8 cellular contexts compared by ENCODE assay signal in the genomic region with DNA sequence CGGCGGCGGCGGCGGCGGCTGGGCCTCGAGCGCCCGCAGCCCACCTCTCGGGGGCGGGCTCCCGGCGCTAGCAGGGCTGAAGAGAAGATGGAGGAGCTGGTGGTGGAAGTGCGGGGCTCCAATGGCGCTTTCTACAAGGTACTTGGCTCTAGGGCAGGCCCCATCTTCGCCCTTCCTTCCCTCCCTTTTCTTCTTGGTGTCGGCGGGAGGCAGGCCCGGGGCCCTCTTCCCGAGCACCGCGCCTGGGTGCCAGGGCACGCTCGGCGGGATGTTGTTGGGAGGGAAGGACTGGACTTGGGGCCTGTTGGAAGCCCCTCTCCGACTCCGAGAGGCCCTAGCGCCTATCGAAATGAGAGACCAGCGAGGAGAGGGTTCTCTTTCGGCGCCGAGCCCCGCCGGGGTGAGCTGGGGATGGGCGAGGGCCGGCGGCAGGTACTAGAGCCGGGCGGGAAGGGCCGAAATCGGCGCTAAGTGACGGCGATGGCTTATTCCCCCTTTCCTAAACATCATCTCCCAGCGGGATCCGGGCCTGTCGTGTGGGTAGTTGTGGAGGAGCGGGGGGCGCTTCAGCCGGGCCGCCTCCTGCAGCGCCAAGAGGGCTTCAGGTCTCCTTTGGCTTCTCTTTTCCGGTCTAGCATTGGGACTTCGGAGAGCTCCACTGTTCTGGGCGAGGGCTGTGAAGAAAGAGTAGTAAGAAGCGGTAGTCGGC. TPM values are rescaled to one million over a fixed set of nuclear protein-coding genes. Genes with fewer than 3 reads are reported as not detected.
DNase-seq lines count a peak whose midpoint lies in the region; ATAC-seq and TF ChIP-seq lines count a peak whose summit lies in the region.

No MANE protein-coding gene starts in this region.

- H4K20me1 ChIP-seq in OCI-LY3 (ENCODE audit: insufficient read depth, low read length), result peaks cover 44% of the 10 kb centered on the region

- peaks cover 59% of the 10 kb centered on the region for H3K4me1 Mint-ChIP-seq in CD4-positive, alpha-beta T cell (ENCODE audit: low read depth)
- peaks cover 13% of the 10 kb centered on the region for H3K4me1 Mint-ChIP-seq in glutamatergic neuron (ENCODE audit: low read depth, unreplicated experiment)

- H3K36me3 ChIP-seq in OCI-LY3 (replicated peaks; ENCODE audit: low read depth, low read length), result no peaks in the 10 kb centered on the region

- POLR2A ChIA-PET in CD4-positive, alpha-beta T cell (lab: Charles Lee), result interaction anchor here (0.6 to 1.6 kb wide), 4 partner anchors 11 to 1628 kb away, joined by 3 to 7 read pairs (median 4); a partner anchor contains a TSS

- H3K4me3 ChIP-seq in OCI-LY3 (ENCODE audit: low read length), result peak overlapping the region; percentile 95

- peak overlapping the region; percentile 85 for H3K27ac ChIP-seq in CD4-positive, alpha-beta T cell (ENCODE audit: low read depth, low read length)
- peak overlapping the region; percentile 86 for H3K27ac ChIP-seq in OCI-LY3 (ENCODE audit: low read length)

- H3K4me2 ChIP-seq in OCI-LY3 (ENCODE audit: low read length), result peak overlapping the region; percentile 66

- no peak overlapping the region for H2AFZ ChIP-seq in OCI-LY3 (ENCODE audit: low read depth, low read length)

- no peaks in the 10 kb centered on the region for H3K9me3 Mint-ChIP-seq in CD4-positive, alpha-beta T cell
- no peaks in the 10 kb centered on the region for H3K9me3 Mint-ChIP-seq in activated naive CD4-positive, alpha-beta T cell treated with anti-CD3 and anti-CD28 coated beads, Interleukin-2, amount 50 U/mL, for 72 hours
- H3K9me3 Mint-ChIP-seq in glutamatergic neuron (ENCODE audit: unreplicated experiment), result peaks cover 2% of the 10 kb centered on the region

- DNase-seq in CD4-positive, alpha-beta T cell, result peak in 8 of 10 experiments; percentile 1 to 43 (median 6)
- DNase-seq in activated naive CD4-positive, alpha-beta T cell treated with anti-CD3 and anti-CD28 coated beads, Interleukin-2, amount 50 U/mL, for 72 hours (ENCODE audit: low spot score in 2 of 2), result peak; percentile 12 to 54
- peak; percentile 33 for DNase-seq in glutamatergic neuron
- peak; percentile 17 for DNase-seq in occipital lobe (lab: John Stamatoyannopoulos, UW)
- no peak for DNase-seq in 8988T

- peak overlapping the region; percentile 88 for H3K27ac Mint-ChIP-seq in CD4-positive, alpha-beta T cell
- H3K27ac Mint-ChIP-seq in activated naive CD4-positive, alpha-beta T cell treated with anti-CD3 and anti-CD28 coated beads, Interleukin-2, amount 50 U/mL, for 72 hours, result peak overlapping the region; percentile 93
- peak overlapping the region; percentile 92 for H3K27ac Mint-ChIP-seq in glutamatergic neuron (ENCODE audit: unreplicated experiment)

- H3K9me3 ChIP-seq in CD4-positive, alpha-beta T cell (ENCODE audit: control insufficient read depth, low read length), result no peaks in the 10 kb centered on the region
- H3K9me3 ChIP-seq in OCI-LY3 (ENCODE audit: insufficient read depth, low read length), result no peaks in the 10 kb centered on the region

- H3K9ac ChIP-seq in OCI-LY3 (ENCODE audit: low read length), result peak overlapping the region; percentile 94

- intact Hi-C loops in CD4-positive, alpha-beta T cell (cut with DNase I, micrococcal nuclease), result loop anchor here in 1 of 2 experiments (10.0 kb wide), 1 partner anchor 1593 kb away; a partner anchor contains a TSS

- CTCF ChIA-PET in CD4-positive, alpha-beta T cell (lab: Charles Lee), result no interaction called here

- peaks cover 5% of the 10 kb centered on the region for H3K36me3 Mint-ChIP-seq in CD4-positive, alpha-beta T cell (ENCODE audit: low read depth)
- peaks cover 0 to 5% of the 10 kb centered on the region in 2 donors for H3K36me3 Mint-ChIP-seq in activated naive CD4-positive, alpha-beta T cell treated with anti-CD3 and anti-CD28 coated beads, Interleukin-2, amount 50 U/mL, for 72 hours
- H3K36me3 Mint-ChIP-seq in glutamatergic neuron (ENCODE audit: unreplicated experiment), result no peaks in the 10 kb centered on the region

- peak overlapping the region; percentile 99 for H3K4me3 Mint-ChIP-seq in CD4-positive, alpha-beta T cell
- peak overlapping the region; percentile 98 for H3K4me3 Mint-ChIP-seq in glutamatergic neuron (ENCODE audit: unreplicated experiment)

- no peaks in the 10 kb centered on the region for H3K27me3 Mint-ChIP-seq in CD4-positive, alpha-beta T cell
- H3K27me3 Mint-ChIP-seq in glutamatergic neuron (ENCODE audit: unreplicated experiment), result peaks cover 2% of the 10 kb centered on the region

- peaks cover 43% of the 10 kb centered on the region for H3K4me1 ChIP-seq in OCI-LY3 (ENCODE audit: low read length)

- ATAC-seq in CD4-positive, alpha-beta T cell (ENCODE audit: poor library complexity), result peak; percentile 45
- ATAC-seq in GM19035 (IDR thresholded peaks at IDR 0.05; ENCODE audit: unreplicated experiment) (peak; percentile 25), HG03135 (IDR thresholded peaks at IDR 0.05; ENCODE audit: unreplicated experiment) (peak; percentile 39)
- peak in 1 of 2 donors; percentile 34 for ATAC-seq in activated naive CD4-positive, alpha-beta T cell treated with anti-CD3 and anti-CD28 coated beads, Interleukin-2, amount 50 U/mL, for 72 hours

- TF ChIP-seq CTCF in CD4-positive, alpha-beta T cell (IDR thresholded peaks at IDR 0.05), result no peak
- no peak for TF ChIP-seq CTCF in OCI-LY3 (IDR thresholded peaks at IDR 0.05; ENCODE audit: low read depth, low read length)
- no peak for TF ChIP-seq CTCF in glutamatergic neuron (IDR thresholded peaks at IDR 0.05; ENCODE audit: partially characterized antibody, unreplicated experiment)

- H3K27me3 ChIP-seq in CD4-positive, alpha-beta T cell (ENCODE audit: control insufficient read depth, insufficient read depth, low read length), result no peaks in the 10 kb centered on the region
- no peaks in the 10 kb centered on the region for H3K27me3 ChIP-seq in OCI-LY3 (ENCODE audit: low read depth, low read length)

- peaks cover 53% of the 10 kb centered on the region for H3K79me2 ChIP-seq in OCI-LY3 (ENCODE audit: low read length)

RNA-seq across cellular contexts. Expression of a gene that starts 0.5 kb away (rescaled TPM):
- 10 to 100 TPM; 87.9 to 95.3 TPM for total RNA-seq in CD4-positive, alpha-beta T cell
- 10 to 100 TPM; 35.7 to 41.9 TPM for total RNA-seq in activated naive CD4-positive, alpha-beta T cell treated with anti-CD3 and anti-CD28 coated beads, Interleukin-2, amount 50 U/mL, for 72 hours
- total RNA-seq in glutamatergic neuron (ENCODE audit: unreplicated experiment) (45.4 TPM), occipital lobe (84.5 TPM)
